ENCODE assay signal across 14 cellular contexts in the genomic region with DNA sequence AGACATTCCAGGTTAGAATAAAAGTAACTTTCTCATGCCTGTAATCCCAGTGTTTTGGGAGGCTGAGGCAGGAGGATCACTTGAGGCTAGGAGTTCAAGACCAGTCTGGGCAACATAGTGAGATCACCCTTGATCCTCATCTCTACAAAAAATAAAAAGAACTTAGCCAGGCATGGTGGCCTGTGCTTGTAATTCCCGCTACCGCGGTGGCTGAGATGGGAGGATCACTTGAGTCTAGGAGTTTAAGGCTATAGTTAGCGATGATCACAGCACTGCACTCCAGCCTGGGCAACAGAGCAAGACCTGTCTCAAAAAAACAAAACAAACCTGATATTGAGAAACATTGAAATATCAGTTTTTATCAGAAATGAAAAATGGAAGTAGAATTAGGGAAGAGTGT. TPM values are rescaled to one million over a fixed set of nuclear protein-coding genes. Genes with fewer than 3 reads are reported as not detected.
DNase-seq lines count a peak whose midpoint lies in the region; ATAC-seq and TF ChIP-seq lines count a peak whose summit lies in the region.
"Had no signal": no experiment of that assay in that cellular context is flagged by ENCODE, and none has a peak within 500 bp of the region (broad histone marks: within the 10 kb centered on the region; RNA-seq: fewer than 3 reads in every experiment).

No MANE protein-coding gene starts in this region.

- TF ChIP-seq CTCF in HEK293 (tag by site-specific recombination; IDR thresholded peaks at IDR 0.05): no peak
- no peak for TF ChIP-seq CTCF in brain (conservative IDR thresholded peaks at IDR 0.05)
- no peak for TF ChIP-seq CTCF in nephron progenitor cell (IDR thresholded peaks at IDR 0.05)
- no peak for TF ChIP-seq CTCF in thyroid gland (IDR thresholded peaks at IDR 0.05)
- TF ChIP-seq CTCF in gastrocnemius medialis (IDR thresholded peaks at IDR 0.05 in 4 of 5, conservative IDR thresholded peaks at IDR 0.05 in 1 of 5): no peak

- in situ Hi-C loops in gastrocnemius medialis (cut with MboI; ENCODE audit: low sequenced_read_pairs in 4 of 4): no loop called here

- H3K36me3 Mint-ChIP-seq in brain (peaks cover 30% of the 10 kb centered on the region), nephron progenitor cell (ENCODE audit: low read depth) (peaks cover 40% of the 10 kb centered on the region)
- H3K36me3 Mint-ChIP-seq: CD4-positive, alpha-beta memory T cell had no signal

- H3K4me3 ChIP-seq in HEK293 (ENCODE audit: low read depth, low read length): no peak overlapping the region
- H3K4me3 ChIP-seq in thyroid gland (replicated peaks in 1 of 3): no peak overlapping the region
- no peak overlapping the region for H3K4me3 ChIP-seq in gastrocnemius medialis
- H3K4me3 ChIP-seq: A549, GM12878 had no signal

- H3K4me1 Mint-ChIP-seq in brain (peaks cover 47% of the 10 kb centered on the region), nephron progenitor cell (peaks cover 57% of the 10 kb centered on the region)

- DNase-seq in nephron progenitor cell (no peak), thyroid gland (peak; percentile 40 to 56), gastrocnemius medialis (no peak), T-helper 2 cell (no peak)
- DNase-seq: BE2C; CD4-positive, alpha-beta memory T cell; DMS79; H7 had no signal

- no peaks in the 10 kb centered on the region for H3K27me3 ChIP-seq in thyroid gland
- peaks cover 0 to 7% (median 5%) of the 10 kb centered on the region in 3 donors for H3K27me3 ChIP-seq in gastrocnemius medialis
- H3K27me3 ChIP-seq: BE2C had no signal

- POLR2A ChIA-PET in HEK293 (lab: Yijun Ruan, JAX): no interaction called here

- intact Hi-C loops in thyroid gland (cut with DNase I): loop anchor here (5.0 kb wide), 1 partner anchor 38 kb away; no protein-coding TSS in a partner anchor
- intact Hi-C loops in gastrocnemius medialis (cut with DNase I; ENCODE audit: low total_unique reads): no loop called here

- no peak for TF ChIP-seq POLR2A in thyroid gland (IDR thresholded peaks at IDR 0.05)
- TF ChIP-seq POLR2A in gastrocnemius medialis (IDR thresholded peaks at IDR 0.05): no peak

- peak overlapping the region; percentile 48 to 96 (median 83) for H3K4me3 Mint-ChIP-seq in brain
- H3K4me3 Mint-ChIP-seq in nephron progenitor cell: peak overlapping the region; percentile 92
- H3K4me3 Mint-ChIP-seq: CD4-positive, alpha-beta memory T cell had no signal

- H3K9me3 ChIP-seq in HEK293 (ENCODE audit: control insufficient read depth, insufficient read depth, low read depth, low read length) (no peaks in the 10 kb centered on the region), thyroid gland (no peaks in the 10 kb centered on the region), gastrocnemius medialis (no peaks in the 10 kb centered on the region)
- H3K9me3 ChIP-seq: A549, BE2C had no signal

- whole genome bisulfite sequencing in thyroid gland, 2 donors: 45 to 51% methylated on average over 4 of the region's 4 CpGs

- H3K9me3 Mint-ChIP-seq in brain (peaks cover 0 to 6% (median 0%) of the 10 kb centered on the region in 5 experiments), nephron progenitor cell (no peaks in the 10 kb centered on the region)
- H3K9me3 Mint-ChIP-seq: CD4-positive, alpha-beta memory T cell had no signal

- H3K27ac Mint-ChIP-seq in brain: peak overlapping the region; percentile 33 to 95 (median 74)
- H3K27ac Mint-ChIP-seq in nephron progenitor cell: no peak overlapping the region
- H3K27ac Mint-ChIP-seq: CD4-positive, alpha-beta memory T cell had no signal

- CTCF ChIA-PET in HEK293 (lab: Yijun Ruan, JAX): interaction anchor here (0.6 kb wide), 2 partner anchors 49 to 369 kb away, joined by 3 to 5 read pairs; no protein-coding TSS in a partner anchor

- H3K27ac ChIP-seq in HEK293 (ENCODE audit: extremely low read depth, low read depth, low read length): no peak overlapping the region
- peak overlapping the region in 2 of 3 donors; percentile 33 to 48 for H3K27ac ChIP-seq in thyroid gland
- no peak overlapping the region for H3K27ac ChIP-seq in gastrocnemius medialis
- H3K27ac ChIP-seq: A549, C4-2B had no signal

- H3K4me1 ChIP-seq in HEK293 (ENCODE audit: control insufficient read depth, insufficient read depth, low read length): peaks cover 5% of the 10 kb centered on the region
- H3K4me1 ChIP-seq in thyroid gland: peaks cover 25 to 43% of the 10 kb centered on the region in 2 donors
- H3K4me1 ChIP-seq in gastrocnemius medialis: peaks cover 0 to 13% of the 10 kb centered on the region in 2 donors

- H3K36me3 ChIP-seq in HEK293 (ENCODE audit: control insufficient read depth in 2 of 2, insufficient read depth in 1 of 2, low read length in 2 of 2) (0 out of 3 replicates have a peak, but pooled peaks cover 0 to 3% of the 10 kb centered on the region in 2 experiments), thyroid gland (no peaks in the 10 kb centered on the region), gastrocnemius medialis (no peaks in the 10 kb centered on the region)
- H3K36me3 ChIP-seq: BE2C had no signal

- H3K27me3 Mint-ChIP-seq in brain (peaks cover 11% of the 10 kb centered on the region), nephron progenitor cell (ENCODE audit: low read depth, poor library complexity) (peaks cover 3% of the 10 kb centered on the region)

- no peak for ATAC-seq in gastrocnemius medialis
- ATAC-seq in HG03520 (IDR thresholded peaks at IDR 0.05; ENCODE audit: unreplicated experiment): no peak
- ATAC-seq: A549, GM12878 had no signal

TF ChIP-seq in HEK293, 187 proteins besides CTCF, POLR2A, EP300 and RAD21:
- TF ChIP-seq, protein P1, sequence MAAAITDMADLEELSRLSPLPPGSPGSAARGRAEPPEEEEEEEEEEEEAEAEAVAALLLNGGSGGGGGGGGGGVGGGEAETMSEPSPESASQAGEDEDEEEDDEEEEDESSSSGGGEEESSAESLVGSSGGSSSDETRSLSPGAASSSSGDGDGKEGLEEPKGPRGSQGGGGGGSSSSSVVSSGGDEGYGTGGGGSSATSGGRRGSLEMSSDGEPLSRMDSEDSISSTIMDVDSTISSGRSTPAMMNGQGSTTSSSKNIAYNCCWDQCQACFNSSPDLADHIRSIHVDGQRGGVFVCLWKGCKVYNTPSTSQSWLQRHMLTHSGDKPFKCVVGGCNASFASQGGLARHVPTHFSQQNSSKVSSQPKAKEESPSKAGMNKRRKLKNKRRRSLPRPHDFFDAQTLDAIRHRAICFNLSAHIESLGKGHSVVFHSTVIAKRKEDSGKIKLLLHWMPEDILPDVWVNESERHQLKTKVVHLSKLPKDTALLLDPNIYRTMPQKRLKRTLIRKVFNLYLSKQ (tag by site-specific recombination; IDR thresholded peaks at IDR 0.05; ENCODE audit: borderline replicate concordance): no peak
- TF ChIP-seq REPIN1 (tag by site-specific recombination; IDR thresholded peaks at IDR 0.05; ENCODE audit: low read depth): no peak
- no peak for TF ChIP-seq ZNF157 (tag by site-specific recombination; IDR thresholded peaks at IDR 0.05)
- TF ChIP-seq ZNF155 (tag by site-specific recombination; IDR thresholded peaks at IDR 0.05): no peak
- TF ChIP-seq ZBTB17 (tag by site-specific recombination; IDR thresholded peaks at IDR 0.05): peak; percentile 39
- no peak for TF ChIP-seq GLI2 (tag by site-specific recombination; IDR thresholded peaks at IDR 0.05; ENCODE audit: borderline replicate concordance, low read depth)
- TF ChIP-seq ZNF202 (tag by site-specific recombination; IDR thresholded peaks at IDR 0.05; ENCODE audit: borderline replicate concordance): no peak
- peak; percentile 37; the same call in 1 of the 2 replicates for TF ChIP-seq ZNF121 (tag by site-specific recombination; IDR thresholded peaks at IDR 0.05)
- TF ChIP-seq, protein P2, sequence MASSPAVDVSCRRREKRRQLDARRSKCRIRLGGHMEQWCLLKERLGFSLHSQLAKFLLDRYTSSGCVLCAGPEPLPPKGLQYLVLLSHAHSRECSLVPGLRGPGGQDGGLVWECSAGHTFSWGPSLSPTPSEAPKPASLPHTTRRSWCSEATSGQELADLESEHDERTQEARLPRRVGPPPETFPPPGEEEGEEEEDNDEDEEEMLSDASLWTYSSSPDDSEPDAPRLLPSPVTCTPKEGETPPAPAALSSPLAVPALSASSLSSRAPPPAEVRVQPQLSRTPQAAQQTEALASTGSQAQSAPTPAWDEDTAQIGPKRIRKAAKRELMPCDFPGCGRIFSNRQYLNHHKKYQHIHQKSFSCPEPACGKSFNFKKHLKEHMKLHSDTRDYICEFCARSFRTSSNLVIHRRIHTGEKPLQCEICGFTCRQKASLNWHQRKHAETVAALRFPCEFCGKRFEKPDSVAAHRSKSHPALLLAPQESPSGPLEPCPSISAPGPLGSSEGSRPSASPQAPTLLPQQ (tag by site-specific recombination; IDR thresholded peaks at IDR 0.05): no peak
TF ChIP-seq in HEK293: peak in this region for 2.

RNA-seq across cellular contexts. Expression of a gene that starts 4.6 kb away (rescaled TPM):
- polyA plus RNA-seq in brain (ENCODE audit: insufficient read depth, low read depth, low replicate concordance): 1.8 TPM
- total RNA-seq in thyroid gland: 10 to 100 TPM in 2 of 4 donors, 1 to 10 TPM in 2; 7.4 to 11.4 (median 9.7) TPM
- total RNA-seq in gastrocnemius medialis: 1 to 10 TPM in 3 of 4 donors, under 1 TPM in 1; 1.00 to 2.0 (median 1.4) TPM

RNA-seq across cellular contexts. Expression of a gene that starts 37.4 kb away (rescaled TPM):
- 3.8 TPM for polyA plus RNA-seq in brain (ENCODE audit: insufficient read depth, low read depth, low replicate concordance)
- 10 to 100 TPM; 16.7 to 34.7 (median 20.4) TPM for total RNA-seq in thyroid gland
- total RNA-seq in gastrocnemius medialis: 10 to 100 TPM in 2 of 4 donors, 1 to 10 TPM in 2; 5.1 to 40.7 (median 9.4) TPM

Comparison
In these comparisons a context has a peak if more than half of its experiments do, and no peak if none do; other contexts are left out.
1. H3K27ac ChIP-seq: peak in thyroid gland (2 of 3); none in HEK293 (single experiment) and gastrocnemius medialis (0 of 4).
2. DNase-seq: peak in thyroid gland (2 of 2); none in nephron progenitor cell (single experiment), gastrocnemius medialis (0 of 2) and T-helper 2 cell (0 of 5).